Comparison of ENCODE assay signal across 9 cellular contexts in the genomic region with DNA sequence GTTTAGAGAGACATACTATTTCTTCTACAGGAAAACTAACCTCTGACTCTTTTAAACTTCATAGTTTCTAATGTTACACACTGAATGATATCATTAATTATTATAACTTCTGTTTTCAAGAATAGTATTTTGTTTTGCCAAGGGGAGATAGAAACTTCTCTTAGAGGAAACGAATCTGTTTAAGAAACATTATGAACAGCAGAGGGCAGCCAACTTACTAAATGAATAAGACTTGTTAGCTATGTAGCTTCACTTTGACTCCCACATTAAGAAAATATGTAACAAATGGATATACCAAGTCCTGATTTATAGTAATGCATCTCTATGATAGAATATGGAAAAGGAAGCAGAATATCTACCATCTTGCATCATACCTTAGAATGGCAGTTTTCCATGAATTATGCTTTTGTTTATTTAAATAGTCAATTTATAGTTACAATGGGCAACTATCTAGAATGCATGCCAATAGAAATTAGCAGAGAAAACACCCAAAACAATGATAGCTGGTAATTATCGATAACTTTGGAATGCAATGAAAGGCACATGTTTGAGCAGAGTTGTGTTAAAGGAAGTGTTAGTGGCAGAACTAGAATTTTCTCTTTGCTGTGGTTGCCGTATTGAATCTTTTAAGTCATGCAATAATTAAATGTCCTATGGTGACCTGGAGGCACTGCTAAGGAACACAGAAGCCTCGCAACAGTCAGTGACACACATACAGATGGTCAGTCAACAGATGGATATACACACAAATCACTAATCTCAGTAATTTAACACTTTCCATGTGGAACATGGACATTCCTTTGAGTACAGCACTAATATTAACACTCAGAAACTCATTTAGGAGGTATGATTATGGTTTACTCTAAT.
DNase-seq lines count a peak whose midpoint lies in the region; ATAC-seq, FAIRE-seq and TF ChIP-seq lines count a peak whose summit lies in the region.
"Had no signal": no experiment of that assay in that cellular context is flagged by ENCODE, and none has a peak within 500 bp of the region (broad histone marks: within the 10 kb centered on the region; RNA-seq: fewer than 3 reads in every experiment).

No MANE protein-coding gene starts in this region.

- H4K20me1 ChIP-seq in K562 (replicated peaks; ENCODE audit: control insufficient read depth, insufficient read depth, low read length) (no peaks in the 10 kb centered on the region), HepG2 (ENCODE audit: insufficient read depth, low read length) (no peaks in the 10 kb centered on the region)

- H3K9me1 ChIP-seq in K562 (ENCODE audit: control insufficient read depth, insufficient read depth, low read length) = no peaks in the 10 kb centered on the region

- POLR2A ChIA-PET in K562 (lab: Yijun Ruan, JAX) (no interaction called here), HepG2 (lab: Yijun Ruan, JAX) (interaction anchor here (1.0 to 1.2 kb wide), 2 partner anchors 72 to 170 kb away, joined by 3 to 4 read pairs; no protein-coding TSS in a partner anchor)

- no peaks in the 10 kb centered on the region for H3K36me3 ChIP-seq in K562 (ENCODE audit: control insufficient read depth, insufficient read depth, low read length)
- peaks cover 8 to 18% of the 10 kb centered on the region in 2 experiments; a peak in 4 of 5 replicates for H3K36me3 ChIP-seq in HepG2 (replicated peaks in 1 of 2; ENCODE audit: control insufficient read depth in 1 of 2, insufficient read depth in 2 of 2, low read length in 2 of 2)

- H3K9ac ChIP-seq in K562 (ENCODE audit: insufficient read depth in 1 of 2, low read depth in 2 of 2, low read length in 2 of 2) (no peak overlapping the region), HepG2 (ENCODE audit: insufficient read depth, low read depth, low read length) (no peak overlapping the region)

- H3K9me3 ChIP-seq in K562 (replicated peaks; ENCODE audit: control insufficient read depth, insufficient read depth, low read depth, low read length) (no peaks in the 10 kb centered on the region), HepG2 (ENCODE audit: low read length) (no peaks in the 10 kb centered on the region)
- H3K9me3 ChIP-seq: thoracic aorta had no signal

- 2% methylated on average over 4 of the region's 4 CpGs for WGBS in K562 (ENCODE audit: insufficient coverage, low coverage, missing lambda C conversion rate)
- 70% methylated on average over 4 of the region's 4 CpGs for WGBS in HepG2 (ENCODE audit: low lambda C conversion rate)

- H3K27me3 ChIP-seq in K562 (ENCODE audit: control insufficient read depth in 2 of 2, insufficient read depth in 2 of 2, low read length in 2 of 2) (peaks cover 7 to 26% of the 10 kb centered on the region in 2 experiments; a peak in 4 of 5 replicates), HepG2 (ENCODE audit: control insufficient read depth in 1 of 2, insufficient read depth in 2 of 2, low read length in 2 of 2) (no peaks in the 10 kb centered on the region; a peak in 1 of 5 replicates)

- ATAC-seq in K562 (0 out of 3 replicates have a peak, but pooled peaks have one; percentile 51), HepG2 (0 out of 3 replicates have a peak, but pooled peaks have one; percentile 33), HG02763 (IDR thresholded peaks at IDR 0.05; ENCODE audit: unreplicated experiment) (no peak)

- DNase-seq in AG09319 (ENCODE audit: extremely low read depth, low read depth) = peak; percentile 66
- no peak for DNase-seq in GM19239 (ENCODE audit: insufficient read length, low spot score)
- peak; percentile 33 for DNase-seq in NCI-H226
- peak in 3 of 4 experiments; percentile 14 to 43 (median 16) for DNase-seq in K562 (ENCODE audit: extremely low read depth in 1 of 4, low spot score in 3 of 4)
- DNase-seq in HepG2 (ENCODE audit: low spot score) = peak; percentile 76
- no peak for DNase-seq in stimulated activated CD4-positive, alpha-beta T cell treated with anti-CD3 and anti-CD28 coated beads, Interleukin-12 subunit alpha, Interleukin-12 subunit beta, amount 100 ng/mL, for 4 hours
- DNase-seq in stimulated activated CD4-positive, alpha-beta T cell treated with anti-CD3 and anti-CD28 coated beads, Interleukin-2, amount 100 ng/mL, for 24 hours = no peak

- in situ Hi-C loops in K562 (cut with MboI) = no loop called here
- in situ Hi-C loops in HepG2 (cut with HindIII; ENCODE audit: extremely low pct_ligation_motif_present, low pct_unique_long_range_greater_than_20kb) = no loop called here

- BruUV-seq in K562 (replicated peaks; lab: Mats Ljungman, UMichigan) (no TSS peak), HepG2 (replicated peaks; lab: Mats Ljungman, UMichigan) (no TSS peak)

- no peaks in the 10 kb centered on the region for H3K79me2 ChIP-seq in K562 (ENCODE audit: control insufficient read depth, insufficient read depth, low read length)
- H3K79me2 ChIP-seq in HepG2 (ENCODE audit: insufficient read depth, low read length) = no peaks in the 10 kb centered on the region

- H2AFZ ChIP-seq in K562 (ENCODE audit: low read depth, low read length) (no peak overlapping the region), HepG2 (ENCODE audit: low read length) (no peak overlapping the region)

- peak; percentile 84 for FAIRE-seq in GM19239 (lab: Jason Lieb, UNC)
- peak; percentile 44 for FAIRE-seq in K562 (lab: Jason Lieb, UNC)
- peak; percentile 79 for FAIRE-seq in HepG2 (lab: Jason Lieb, UNC)

- H3K4me2 ChIP-seq in K562 (ENCODE audit: insufficient read depth, low read length) (no peak overlapping the region), HepG2 (ENCODE audit: low read depth, low read length) (no peak overlapping the region)

- TF ChIP-seq EP300 in K562 (IDR thresholded peaks at IDR 0.05; ENCODE audit: low read length) = no peak
- TF ChIP-seq EP300 in HepG2 (IDR thresholded peaks at IDR 0.05; ENCODE audit: low read depth in 2 of 2, low read length in 2 of 2) = no peak
- no peak for TF ChIP-seq EP300 in HepG2 (CRISPR knock-in tag; IDR thresholded peaks at IDR 0.05; ENCODE audit: borderline replicate concordance)

- CTCF ChIA-PET in K562 (lab: Yijun Ruan, JAX; ENCODE audit: low intra/inter-chr PET ratio) (interaction anchor here (1.0 to 2.2 kb wide), 2 partner anchors 396 to 497 kb away, joined by 5 to 10 read pairs; no protein-coding TSS in a partner anchor), HepG2 (lab: Yijun Ruan, JAX; ENCODE audit: low intra/inter-chr PET ratio, low total read pairs) (interaction anchor here (1.8 kb wide), 2 partner anchors 381 to 397 kb away, joined by 14 to 16 read pairs; no protein-coding TSS in a partner anchor)

- TF ChIP-seq RAD21 in K562 (CRISPR knock-in tag; conservative IDR thresholded peaks at IDR 0.05 in 1 of 2, IDR thresholded peaks at IDR 0.05 in 1 of 2) (peak in 1 of 2 experiments; percentile 53; a peak in 3 of 4 replicates), HepG2 (CRISPR knock-in tag; IDR thresholded peaks at IDR 0.05) (no peak; the same call in 1 of the 2 replicates)

- TF ChIP-seq POLR2A in K562 (conservative IDR thresholded peaks at IDR 0.05) (no peak), HepG2 (IDR thresholded peaks at IDR 0.05; ENCODE audit: insufficient read depth in 1 of 2, low read depth in 2 of 2, low read length in 2 of 2) (no peak)

- H3K27ac ChIP-seq in K562 (ENCODE audit: extremely low read depth, low read depth, low read length) (no peak overlapping the region), HepG2 (ENCODE audit: extremely low read length, insufficient read depth, low read length) (no peak overlapping the region)

- H3K4me3 ChIP-seq in K562 (no peak overlapping the region), HepG2 (replicated peaks in 1 of 3; ENCODE audit: insufficient read depth in 1 of 3, low read depth in 2 of 3, low read length in 3 of 3) (no peak overlapping the region)
- H3K4me3 ChIP-seq: thoracic aorta had no signal

- intact Hi-C loops in K562 (cut with micrococcal nuclease) (loop anchor here (2.0 to 10.0 kb wide), 3 partner anchors 381 to 494 kb away; no protein-coding TSS in a partner anchor), HepG2 (cut with micrococcal nuclease; ENCODE audit: unreplicated experiment) (loop anchor here (1.0 to 2.0 kb wide), 2 partner anchors 380 to 398 kb away; no protein-coding TSS in a partner anchor)

- TF ChIP-seq CTCF in AG09319 (IDR thresholded peaks at IDR 0.05; ENCODE audit: low read depth, low read length) = peak; percentile 42
- TF ChIP-seq CTCF in K562 (IDR thresholded peaks at IDR 0.05 in 2 of 3, conservative IDR thresholded peaks at IDR 0.05 in 1 of 3; ENCODE audit: insufficient read depth in 2 of 3, low read depth in 1 of 3, low read length in 3 of 3) = peak in 2 of 3 experiments; percentile 28 to 40; a peak in 3 of 6 replicates
- TF ChIP-seq CTCF in HepG2 (CRISPR knock-in tag; IDR thresholded peaks at IDR 0.05) = peak; percentile 51

- H3K4me1 ChIP-seq in K562 (replicated peaks in 1 of 2; ENCODE audit: control insufficient read depth in 2 of 2, insufficient read depth in 2 of 2, low read length in 2 of 2) (peaks cover 0 to 5% of the 10 kb centered on the region in 2 experiments; a peak in 1 of 5 replicates), HepG2 (ENCODE audit: insufficient read depth, low read length) (no peaks in the 10 kb centered on the region)

TF ChIP-seq in K562, 482 proteins besides CTCF, POLR2A, EP300 and RAD21 (continues in another document):
- TF ChIP-seq, protein P1, sequence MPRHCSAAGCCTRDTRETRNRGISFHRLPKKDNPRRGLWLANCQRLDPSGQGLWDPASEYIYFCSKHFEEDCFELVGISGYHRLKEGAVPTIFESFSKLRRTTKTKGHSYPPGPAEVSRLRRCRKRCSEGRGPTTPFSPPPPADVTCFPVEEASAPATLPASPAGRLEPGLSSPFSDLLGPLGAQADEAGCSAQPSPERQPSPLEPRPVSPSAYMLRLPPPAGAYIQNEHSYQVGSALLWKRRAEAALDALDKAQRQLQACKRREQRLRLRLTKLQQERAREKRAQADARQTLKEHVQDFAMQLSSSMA (CRISPR knock-in tag; IDR thresholded peaks at IDR 0.05) = no peak
- TF ChIP-seq NCOA1 (IDR thresholded peaks at IDR 0.05; ENCODE audit: low read depth) = no peak
- TF ChIP-seq POLR2G (IDR thresholded peaks at IDR 0.05; ENCODE audit: low read depth, low read length) = no peak

TF ChIP-seq in HepG2, 621 proteins besides CTCF, POLR2A, EP300 and RAD21 (continues in another document):
- TF ChIP-seq CREB1 (IDR thresholded peaks at IDR 0.05) (no peak), CREB1 (CRISPR knock-in tag; IDR thresholded peaks at IDR 0.05) (no peak)

Comparison
In these comparisons a context has a peak if more than half of its experiments do, and no peak if none do; other contexts are left out.
1. DNase-seq: peak in AG09319 (single experiment), NCI-H226 (single experiment), K562 (3 of 4) and HepG2 (single experiment); none in GM19239 (single experiment), stimulated activated CD4-positive, alpha-beta T cell treated with anti-CD3 and anti-CD28 coated beads, Interleukin-12 subunit alpha, Interleukin-12 subunit beta, amount 100 ng/mL, for 4 hours (single experiment) and stimulated activated CD4-positive, alpha-beta T cell treated with anti-CD3 and anti-CD28 coated beads, Interleukin-2, amount 100 ng/mL, for 24 hours (0 of 2).
2. Peak in every context shown above with its lines, with median percentiles within 50 percentile points of each other: CTCF ChIP-seq.